In genomic region chr9:76438841-76439588, GRCh38 we compare ENCODE assay signal across 13 cellular contexts. TPM values are rescaled to one million over a fixed set of nuclear protein-coding genes. Genes with fewer than 3 reads are reported as not detected.
DNase-seq lines count a peak whose midpoint lies in the region; ATAC-seq lines count a peak whose summit lies in the region.
"Had no signal": no experiment of that assay in that cellular context is flagged by ENCODE, and none has a peak within 500 bp of the region (broad histone marks: within the 10 kb centered on the region; RNA-seq: fewer than 3 reads in every experiment).

No MANE protein-coding gene starts in this region.

- no peaks in the 10 kb centered on the region for H3K9me3 Mint-ChIP-seq in activated naive CD8-positive, alpha-beta T cell treated with anti-CD3 and anti-CD28 coated beads, Interleukin-2, amount 10 ng/mL, durations not matched to agents 7 days and 5 days

- no peak overlapping the region for H3K4me3 Mint-ChIP-seq in activated naive CD8-positive, alpha-beta T cell treated with anti-CD3 and anti-CD28 coated beads, Interleukin-2, amount 10 ng/mL, durations not matched to agents 7 days and 5 days
- H3K4me3 Mint-ChIP-seq: nephron progenitor cell had no signal

- POLR2A ChIA-PET in activated naive CD8-positive, alpha-beta T cell treated with anti-CD3 and anti-CD28 coated beads, Interleukin-2, amount 10 ng/mL, durations not matched to agents 7 days and 5 days (lab: Charles Lee), result interaction anchor here (0.6 kb wide), 1 partner anchor 418 kb away, joined by 3 read pairs; no protein-coding TSS in a partner anchor

- H3K36me3 Mint-ChIP-seq in activated naive CD8-positive, alpha-beta T cell treated with anti-CD3 and anti-CD28 coated beads, Interleukin-2, amount 10 ng/mL, durations not matched to agents 7 days and 5 days, result peaks cover 4% of the 10 kb centered on the region

- no peak overlapping the region for H3K27ac Mint-ChIP-seq in activated naive CD8-positive, alpha-beta T cell treated with anti-CD3 and anti-CD28 coated beads, Interleukin-2, amount 10 ng/mL, durations not matched to agents 7 days and 5 days
- H3K27ac Mint-ChIP-seq: nephron progenitor cell had no signal

- H3K4me1 Mint-ChIP-seq in activated naive CD8-positive, alpha-beta T cell treated with anti-CD3 and anti-CD28 coated beads, Interleukin-2, amount 10 ng/mL, durations not matched to agents 7 days and 5 days, result peaks cover 31% of the 10 kb centered on the region
- H3K4me1 Mint-ChIP-seq: nephron progenitor cell had no signal

- no peak for DNase-seq in activated CD4-positive, CD25-positive, alpha-beta regulatory T cell treated with anti-CD3 and anti-CD28 coated beads, Interleukin-2, amount 50 U/mL, for 72 hours
- no peak for DNase-seq in activated naive CD8-positive, alpha-beta T cell treated with anti-CD3 and anti-CD28 coated beads, Interleukin-2, amount 10 ng/mL, durations not matched to agents 7 days and 5 days
- DNase-seq in NCI-H345 treated with DMSO at 0.1 percent for 48 hours (lab: John Stamatoyannopoulos, UW; ENCODE audit: unreplicated experiment) (no peak), NCI-H774 (lab: John Stamatoyannopoulos, UW) (no peak), NCI-H1436 (lab: John Stamatoyannopoulos, UW) (no peak)
- DNase-seq: 8988T; activated effector memory CD4-positive, alpha-beta T cell treated with anti-CD3 and anti-CD28 coated beads, Interleukin-2, amount 50 U/mL, for 16 hours; NCI-H2081; nephron progenitor cell; upper lobe of right lung had no signal

- peak; percentile 45 to 50 for ATAC-seq in activated CD4-positive, CD25-positive, alpha-beta regulatory T cell treated with anti-CD3 and anti-CD28 coated beads, Interleukin-2, amount 50 U/mL, for 24 hours
- peak; percentile 68 for ATAC-seq in GM21423 (IDR thresholded peaks at IDR 0.05; ENCODE audit: unreplicated experiment)
- peak; percentile 63 for ATAC-seq in HG03103 (IDR thresholded peaks at IDR 0.05; ENCODE audit: low read depth, unreplicated experiment)
- peak; percentile 40 for ATAC-seq in activated naive CD8-positive, alpha-beta T cell treated with anti-CD3 and anti-CD28 coated beads, Interleukin-2, amount 10 ng/mL, durations not matched to agents 7 days and 5 days (ENCODE audit: low read depth)
- ATAC-seq: upper lobe of right lung had no signal

- H3K27me3 Mint-ChIP-seq in activated naive CD8-positive, alpha-beta T cell treated with anti-CD3 and anti-CD28 coated beads, Interleukin-2, amount 10 ng/mL, durations not matched to agents 7 days and 5 days, result no peaks in the 10 kb centered on the region

RNA-seq across cellular contexts. Expression of gene GCNT1, which starts 20.0 kb away (rescaled TPM):
- total RNA-seq in activated naive CD8-positive, alpha-beta T cell treated with anti-CD3 and anti-CD28 coated beads, Interleukin-2, amount 10 ng/mL, durations not matched to agents 7 days and 5 days, result 10 to 100 TPM; 10.9 to 11.1 TPM

RNA-seq across cellular contexts. Expression of gene RFK, which starts 44.8 kb away (rescaled TPM):
- total RNA-seq in activated naive CD8-positive, alpha-beta T cell treated with anti-CD3 and anti-CD28 coated beads, Interleukin-2, amount 10 ng/mL, durations not matched to agents 7 days and 5 days, result 10 to 100 TPM; 12.8 to 13.9 TPM
